11 cellular contexts compared by ENCODE assay signal in genomic region chr14:50533806-50534205, GRCh38. TPM values are rescaled to one million over a fixed set of nuclear protein-coding genes. Genes with fewer than 3 reads are reported as not detected.
A peak's percentile ranks its signal among the peaks of the same experiment; 100 is the strongest.
DNase-seq lines count a peak whose midpoint lies in the region; ATAC-seq, FAIRE-seq and TF ChIP-seq lines count a peak whose summit lies in the region.
"Had no signal": no experiment of that assay in that cellular context is flagged by ENCODE, and none has a peak within 500 bp of the region (broad histone marks: within the 10 kb centered on the region; RNA-seq: fewer than 3 reads in every experiment).

No MANE protein-coding gene starts in this region.

- DNase-seq in HCEC 1CT (peak; percentile 25), frontal cortex (ENCODE audit: low spot score in 2 of 2) (peak in 1 of 2 donors; percentile 54), substantia nigra (lab: John Stamatoyannopoulos, UW) (peak in 1 of 49 donors; percentile 40), NCI-H2029 treated with DMSO at 0.1 percent for 48 hours (lab: John Stamatoyannopoulos, UW) (no peak), erythroblast (lab: John Stamatoyannopoulos, UW) (no peak)
- DNase-seq: activated CD8-positive, alpha-beta T cell treated with anti-CD3 and anti-CD28 coated beads for 36 hours; activated gamma-delta T cell; glutamatergic neuron; NCI-H1092 treated with DMSO at 0.1 percent for 48 hours had no signal

- H3K36me3 ChIP-seq in OCI-LY3 (replicated peaks; ENCODE audit: low read depth, low read length): no peaks in the 10 kb centered on the region

- TF ChIP-seq POLR2A in erythroblast (IDR thresholded peaks at IDR 0.05; ENCODE audit: low read length): no peak

- H3K4me2 ChIP-seq in OCI-LY3 (ENCODE audit: low read length): peak overlapping the region; percentile 97

- peaks cover 34% of the 10 kb centered on the region for H3K4me1 ChIP-seq in OCI-LY3 (ENCODE audit: low read length)

- H3K9me3 ChIP-seq in OCI-LY3 (ENCODE audit: insufficient read depth, low read length): no peaks in the 10 kb centered on the region

- no peak overlapping the region for H3K27ac ChIP-seq in OCI-LY3 (ENCODE audit: low read length)
- H3K27ac ChIP-seq in substantia nigra (ENCODE audit: low read depth, low read length, poor library complexity, severe bottlenecking): peak overlapping the region; percentile 96

- peak; percentile 76 for FAIRE-seq in frontal cortex (lab: Jason Lieb, UNC)

- no peak overlapping the region for H3K9ac ChIP-seq in OCI-LY3 (ENCODE audit: low read length)

- H2AFZ ChIP-seq in OCI-LY3 (ENCODE audit: low read depth, low read length): no peak overlapping the region

- peaks cover 34% of the 10 kb centered on the region for H3K79me2 ChIP-seq in OCI-LY3 (ENCODE audit: low read length)

- TF ChIP-seq CTCF in OCI-LY3 (IDR thresholded peaks at IDR 0.05; ENCODE audit: low read depth, low read length): no peak

- peaks cover 25% of the 10 kb centered on the region for H4K20me1 ChIP-seq in OCI-LY3 (ENCODE audit: insufficient read depth, low read length)

- peak overlapping the region; percentile 81; the same call in 1 of the 2 replicates for H3K4me3 ChIP-seq in OCI-LY3 (ENCODE audit: low read length)

- ATAC-seq in GM21786 (IDR thresholded peaks at IDR 0.05; ENCODE audit: unreplicated experiment): no peak
- ATAC-seq: activated CD8-positive, alpha-beta T cell treated with anti-CD3 and anti-CD28 coated beads for 36 hours had no signal

- no peaks in the 10 kb centered on the region for H3K27me3 ChIP-seq in OCI-LY3 (ENCODE audit: low read depth, low read length)

RNA-seq across cellular contexts. Expression of gene MAP4K5, which starts 1.4 kb away (rescaled TPM):
- total RNA-seq in frontal cortex: 85.2 TPM

RNA-seq across cellular contexts. Expression of gene ATL1, which starts 26.1 kb away (rescaled TPM):
- total RNA-seq in frontal cortex: 95.8 TPM
